Comparison of ENCODE assay signal across 35 cellular contexts in genomic region chr1:42861014-42861399, GRCh38.
"Had no signal": no experiment of that assay in that cellular context is flagged by ENCODE, and none has a peak within 500 bp of the region (broad histone marks: within the 10 kb centered on the region; RNA-seq: fewer than 3 reads in every experiment).

No MANE protein-coding gene starts in this region.

- H3K36me3 ChIP-seq: MG63 had no signal

- H3K27ac ChIP-seq: KMS-11 had no signal

- H3K9ac ChIP-seq: KMS-11 had no signal

- DNase-seq: Kasumi-1, MG63, MM.1S, MV-4-11, NCI-H1048, NCI-H1092, NCI-H1092 treated with DMSO at 0.1 percent for 48 hours, NCI-H1105, NCI-H1105 treated with DMSO at 0.1 percent for 48 hours, NCI-H1417, NCI-H1417 treated with DMSO at 0.1 percent for 48 hours, NCI-H1436, NCI-H1436 treated with DMSO at 0.1 percent for 48 hours, NCI-H146, NCI-H1694, NCI-H1694 treated with DMSO at 0.1 percent for 48 hours, NCI-H187, NCI-H187 treated with DMSO at 0.1 percent for 48 hours, NCI-H1930, NCI-H2029, NCI-H2029 treated with DMSO at 0.1 percent for 48 hours, NCI-H2081, NCI-H2081 treated with DMSO at 0.1 percent for 48 hours, NCI-H2107, NCI-H2171, NCI-H2171 treated with DMSO at 0.1 percent for 48 hours, NCI-H2227 treated with DMSO at 0.1 percent for 48 hours, NCI-H226, NCI-H345, NCI-H446, NCI-H446 treated with DMSO at 0.1 percent for 48 hours, NCI-H510A, NCI-H510A treated with DMSO at 0.1 percent for 48 hours, NCI-H524 treated with DMSO at 0.1 percent for 48 hours had no signal

- H3K4me3 ChIP-seq: MG63 had no signal

- H3K4me2 ChIP-seq: KMS-11 had no signal

- H3K27me3 ChIP-seq: MG63 had no signal
